ENCODE assay signal across 13 cellular contexts in the genomic region with DNA sequence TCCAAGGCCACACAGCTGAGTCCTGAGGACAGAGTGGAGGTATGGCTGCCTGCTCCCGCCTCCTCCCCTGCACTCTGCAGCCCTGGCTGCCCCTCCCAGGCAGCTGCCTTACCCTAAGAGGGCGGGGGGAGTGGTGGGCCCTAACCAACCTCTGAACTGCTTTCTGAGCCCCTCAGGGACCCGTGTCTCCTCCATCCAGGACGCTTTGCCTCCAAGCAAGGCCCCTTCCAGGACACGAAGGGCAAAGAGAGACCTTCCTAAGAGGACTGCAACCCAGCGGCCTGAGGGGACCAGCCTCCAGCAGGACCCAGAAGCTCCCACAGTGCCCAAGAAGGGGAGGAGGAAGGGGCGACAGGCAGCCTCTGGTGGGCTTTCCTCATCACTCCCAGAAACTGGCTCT.
"Had no signal": no experiment of that assay in that cellular context is flagged by ENCODE, and none has a peak within 500 bp of the region (broad histone marks: within the 10 kb centered on the region; RNA-seq: fewer than 3 reads in every experiment).

No MANE protein-coding gene starts in this region.

- H3K4me1 ChIP-seq: left ventricle myocardium inferior had no signal

- ATAC-seq: activated naive CD4-positive, alpha-beta T cell treated with anti-CD3 and anti-CD28 coated beads, Interleukin-2, amount 50 U/mL, for 72 hours; stimulated activated naive B cell treated with anti-CD40 and anti-IgM and Interleukin-4, amounts not matched to agents 10 μg/mL and 1 μg/mL and 100 μg/mL, for 72 hours had no signal

- DNase-seq: activated CD4-positive, alpha-beta T cell treated with anti-CD3 and anti-CD28 coated beads, Interleukin-2, amount 50 U/mL, for 4 hours; activated gamma-delta T cell treated with Interleukin-2 at 50 U/mL for 16 hours; amygdala; hypothalamus; left ventricle myocardium inferior; mammary epithelial cell; spleen; stimulated activated naive B cell treated with anti-CD40 and anti-IgM and Interleukin-4, amounts not matched to agents 10 μg/mL and 1 μg/mL and 100 μg/mL, for 72 hours; T-helper 2 cell; WERI-Rb-1 had no signal

- H3K27ac ChIP-seq: cardiac muscle cell, left ventricle myocardium inferior, spleen, WERI-Rb-1 had no signal

- H3K27ac Mint-ChIP-seq: activated T-helper 1 cell treated with anti-CD3 and anti-CD28 coated beads, Interleukin-12 subunit alpha, Interleukin-12 subunit beta, Interleukin-2, Interleukin-4 antibody, amounts not matched to agents 30 ng/mL and 10 ng/mL and 1 ng/mL, durations not matched to agents 14 hours and 24 hours and 36 hours; stimulated activated naive B cell treated with anti-CD40 and anti-IgM and Interleukin-4, amounts not matched to agents 10 μg/mL and 1 μg/mL and 100 μg/mL, for 72 hours had no signal

- H3K27me3 ChIP-seq: cardiac muscle cell, spleen had no signal

- H3K4me3 ChIP-seq: cardiac muscle cell, left ventricle myocardium inferior, spleen had no signal

- H3K9me3 ChIP-seq: left ventricle myocardium inferior had no signal

- H3K4me3 Mint-ChIP-seq: activated T-helper 1 cell treated with anti-CD3 and anti-CD28 coated beads, Interleukin-12 subunit alpha, Interleukin-12 subunit beta, Interleukin-2, Interleukin-4 antibody, amounts not matched to agents 30 ng/mL and 10 ng/mL and 1 ng/mL, durations not matched to agents 14 hours and 24 hours and 36 hours; stimulated activated naive B cell treated with anti-CD40 and anti-IgM and Interleukin-4, amounts not matched to agents 10 μg/mL and 1 μg/mL and 100 μg/mL, for 72 hours had no signal

- H3K27me3 Mint-ChIP-seq: stimulated activated naive B cell treated with anti-CD40 and anti-IgM and Interleukin-4, amounts not matched to agents 10 μg/mL and 1 μg/mL and 100 μg/mL, for 72 hours had no signal
